In the genomic region with DNA sequence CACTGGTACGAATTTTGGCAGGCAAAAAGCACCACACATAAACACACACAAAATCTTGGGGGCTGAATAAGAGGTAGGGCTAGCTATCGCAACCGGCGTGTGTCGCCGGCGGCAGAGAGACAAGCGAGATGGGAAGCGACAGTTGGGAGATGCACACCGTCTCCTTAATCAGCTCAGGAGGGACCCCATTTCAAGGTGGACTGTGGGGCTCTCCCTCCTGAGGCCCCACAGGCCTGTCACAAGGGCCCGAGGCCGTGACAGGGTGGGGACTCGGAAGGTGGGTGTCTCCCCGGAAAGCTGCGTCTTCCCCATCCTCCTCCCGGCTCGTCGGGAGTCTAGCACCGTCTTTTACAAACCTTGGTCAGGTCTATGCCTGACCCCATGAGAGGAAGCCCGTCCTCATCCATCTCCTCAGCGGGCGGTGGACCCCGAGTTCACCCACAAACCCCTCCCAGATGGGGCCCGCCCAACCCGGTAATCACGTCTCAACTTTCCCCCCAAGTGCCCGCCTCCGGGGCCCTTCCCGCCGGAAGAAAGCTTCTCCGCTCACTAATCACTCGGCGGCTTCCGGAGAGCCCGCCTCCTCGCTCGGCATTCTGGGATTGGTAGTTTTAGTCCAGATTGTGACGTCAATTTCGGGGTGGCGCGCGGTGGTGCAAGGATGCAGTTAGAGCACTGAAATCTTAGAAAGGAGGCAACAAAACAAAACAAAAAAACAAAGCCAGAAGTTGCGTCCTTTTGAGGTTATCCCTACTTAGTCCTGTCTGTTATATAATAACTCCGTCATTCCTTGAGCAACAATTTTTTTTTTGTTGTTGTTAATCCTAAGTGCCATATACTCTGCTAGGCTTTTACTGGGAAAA, we compare ENCODE assay signal across 8 cellular contexts. TPM values are rescaled to one million over a fixed set of nuclear protein-coding genes. Genes with fewer than 3 reads are reported as not detected.
DNase-seq lines count a peak whose midpoint lies in the region; ATAC-seq, FAIRE-seq and TF ChIP-seq lines count a peak whose summit lies in the region.

TSS of gene WASHC3 (minus strand) at position 436 of the 863 bp plus-strand sequence. CDS start at position 407, 29 bp downstream.

- peak within 1 kb of the TSS; percentile 90 to 96 (median 92) for H3K4me3 Mint-ChIP-seq in T-cell

- peaks cover 1 to 6% of the 10 kb centered on the region in 2 donors for H3K27me3 Mint-ChIP-seq in T-cell

- DNase-seq in GM12891 (ENCODE audit: insufficient read length, low spot score) (peak; percentile 48), NCI-H1436 treated with DMSO at 0.1 percent for 48 hours (lab: John Stamatoyannopoulos, UW) (peak; percentile 68), T-cell (peak; percentile 89 to 98 (median 96)), cardiac muscle cell (ENCODE audit: low read depth in 1 of 2, low spot score in 1 of 2) (peak; percentile 95), tibial nerve (ENCODE audit: low spot score in 2 of 2) (peak; percentile 93 to 95)

- H3K4me3 ChIP-seq in cardiac muscle cell (peak within 1 kb of the TSS; percentile 78), parathyroid adenoma (ENCODE audit: low read depth, low read length) (peak within 1 kb of the TSS; percentile 93), tibial nerve (peak within 1 kb of the TSS; percentile 66 to 91 (median 78))

- peak within 1 kb of the TSS; percentile 92 for H3K4me2 ChIP-seq in parathyroid adenoma (ENCODE audit: low read length)

- H2AFZ ChIP-seq in parathyroid adenoma, result peak within 1 kb of the TSS; percentile 74

- H3K27ac Mint-ChIP-seq in T-cell, result peak within 1 kb of the TSS; percentile 97 to 99

- peak within 1 kb of the TSS; percentile 51 for H3K9ac ChIP-seq in parathyroid adenoma

- FAIRE-seq in GM12891 (lab: Jason Lieb, UNC), result peak; percentile 92

- TF ChIP-seq EP300 in tibial nerve (IDR thresholded peaks at IDR 0.05), result peak; percentile 91 to 95

- no peaks in the 10 kb centered on the region for H3K9me3 Mint-ChIP-seq in T-cell

- H3K27me3 ChIP-seq in cardiac muscle cell (no peaks in the 10 kb centered on the region), parathyroid adenoma (ENCODE audit: control insufficient read depth, insufficient read depth, low read length) (no peaks in the 10 kb centered on the region), tibial nerve (no peaks in the 10 kb centered on the region)

- TF ChIP-seq POLR2A in GM12891 (IDR thresholded peaks at IDR 0.05; ENCODE audit: low read depth, low read length) (peak; percentile 70), tibial nerve (IDR thresholded peaks at IDR 0.05) (peak; percentile 61 to 87)

- no peaks in the 10 kb centered on the region for H3K79me2 ChIP-seq in parathyroid adenoma

- CTCF ChIA-PET in T-cell (lab: Charles Lee), result interaction anchor here in 1 of 2 donors (1.2 to 1.3 kb wide), 2 partner anchors 34 to 223 kb away, joined by 3 to 5 read pairs; no protein-coding TSS in a partner anchor

- H3K27ac ChIP-seq in adipose tissue (ENCODE audit: low read depth, low read length) (peak within 1 kb of the TSS; percentile 52), cardiac muscle cell (no peak within 1 kb of the TSS), parathyroid adenoma (peak within 1 kb of the TSS; percentile 57), tibial nerve (peak within 1 kb of the TSS; percentile 86 to 96 (median 87))

- peaks cover 29 to 49% (median 48%) of the 10 kb centered on the region in 3 donors for H3K4me1 Mint-ChIP-seq in T-cell

- WGBS in adipose tissue, 3 donors, result 1 to 2% (median 1%) methylated on average over 43 to 44 of the region's 44 CpGs
- WGBS in tibial nerve, 2 donors, result 1 to 2% methylated on average over 34 to 43 of the region's 44 CpGs

- POLR2A ChIA-PET in T-cell (lab: Charles Lee), result interaction anchor here in 1 of 2 donors (0.5 to 1.8 kb wide), 3 partner anchors 60 to 235 kb away, joined by 6 to 9 read pairs (median 7); no protein-coding TSS in a partner anchor

- TF ChIP-seq CTCF in cardiac muscle cell (IDR thresholded peaks at IDR 0.05; ENCODE audit: low read depth, low read length) (no peak), parathyroid adenoma (IDR thresholded peaks at IDR 0.05) (no peak), tibial nerve (IDR thresholded peaks at IDR 0.05) (no peak)

- H3K4me1 ChIP-seq in cardiac muscle cell (ENCODE audit: low read depth), result peaks cover 5% of the 10 kb centered on the region
- peaks cover 4% of the 10 kb centered on the region for H3K4me1 ChIP-seq in parathyroid adenoma
- peaks cover 0 to 18% (median 4%) of the 10 kb centered on the region in 4 donors for H3K4me1 ChIP-seq in tibial nerve

- H3K36me3 Mint-ChIP-seq in T-cell, result peaks cover 22% of the 10 kb centered on the region

- H3K36me3 ChIP-seq in cardiac muscle cell (no peaks in the 10 kb centered on the region), parathyroid adenoma (ENCODE audit: control insufficient read depth, insufficient read depth, low read length) (no peaks in the 10 kb centered on the region), tibial nerve (peaks cover 0 to 24% (median 0%) of the 10 kb centered on the region in 3 donors)

- ATAC-seq in HG02840 (IDR thresholded peaks at IDR 0.05; ENCODE audit: low FRiP score, unreplicated experiment) (peak; percentile 98), T-cell (replicated peaks in 1 of 4) (peak; percentile 93 to 96 (median 95))

- no peaks in the 10 kb centered on the region for H3K9me3 ChIP-seq in cardiac muscle cell (ENCODE audit: low read depth)
- no peaks in the 10 kb centered on the region for H3K9me3 ChIP-seq in parathyroid adenoma (ENCODE audit: control insufficient read depth, low read length)
- no peaks in the 10 kb centered on the region for H3K9me3 ChIP-seq in tibial nerve

TF ChIP-seq in GM12891, 5 proteins besides CTCF, POLR2A, EP300 and RAD21:
- no peak for TF ChIP-seq SPI1 (IDR thresholded peaks at IDR 0.05; ENCODE audit: low read depth, low read length)
- peak; percentile 21; the same call in 1 of the 2 replicates for TF ChIP-seq POLR2AphosphoS5 (IDR thresholded peaks at IDR 0.05; ENCODE audit: low read depth, low read length)
- 0 out of 2 replicates have a peak, but pooled peaks have one; percentile 24 for TF ChIP-seq POU2F2 (IDR thresholded peaks at IDR 0.05; ENCODE audit: low read depth, low read length)
- TF ChIP-seq TAF1 (IDR thresholded peaks at IDR 0.05; ENCODE audit: low read depth, low read length), result no peak

RNA-seq across cellular contexts. Expression of gene WASHC3, which starts in this region (rescaled TPM):
- polyA plus RNA-seq in GM12891 (2012; ENCODE audit: low read depth, missing spikeins), result 32.4 TPM
- 10 to 100 TPM; 37.5 to 46.7 (median 42.1) TPM for total RNA-seq in T-cell
- 10 to 100 TPM; 21.3 to 64.1 (median 35.5) TPM for polyA plus RNA-seq in adipose tissue
- total RNA-seq in cardiac muscle cell, result 40.0 and 54.8 TPM in 2 replicates
- polyA plus RNA-seq in cardiac muscle cell, result 81.3 and 89.2 TPM in 2 replicates
- 10 to 100 TPM; 60.4 to 99.4 (median 63.3) TPM for total RNA-seq in tibial nerve
